19 cellular contexts compared by ENCODE assay signal in genomic region chr11:70615036-70615875, GRCh38.
"Had no signal": no experiment of that assay in that cellular context is flagged by ENCODE, and none has a peak within 500 bp of the region (broad histone marks: within the 10 kb centered on the region; RNA-seq: fewer than 3 reads in every experiment).

No MANE protein-coding gene starts in this region.

- H3K4me3 ChIP-seq: colonic mucosa, esophagus muscularis mucosa, gastroesophageal sphincter, heart left ventricle, left lung, lower lobe of right lung, mucosa of descending colon had no signal

- DNase-seq: colonic mucosa; cortex of kidney; effector CD8-positive, alpha-beta T cell; effector memory CD8-positive, alpha-beta T cell; foreskin keratinocyte; hippocampal formation; left cardiac atrium; left ventricle myocardium superior; lower lobe of right lung; mesenchymal stem cell had no signal

- H3K27ac ChIP-seq: colonic mucosa, esophagus muscularis mucosa, foreskin keratinocyte, gastroesophageal sphincter, heart left ventricle, left lung, lower lobe of right lung had no signal

- FAIRE-seq: endothelial cell of umbilical vein, frontal cortex, islet of Langerhans, keratinocyte had no signal

- H3K9me3 ChIP-seq: colonic mucosa, lower lobe of right lung had no signal

- H3K4me1 ChIP-seq: foreskin keratinocyte, left lung, lower lobe of right lung had no signal

- ATAC-seq: effector memory CD8-positive, alpha-beta T cell; foreskin keratinocyte; gastroesophageal sphincter; heart left ventricle; left cardiac atrium; left lung; left ventricle myocardium superior; lower lobe of right lung; mucosa of descending colon had no signal

- H3K36me3 ChIP-seq: colonic mucosa, esophagus muscularis mucosa, gastroesophageal sphincter, heart left ventricle, left lung, lower lobe of right lung had no signal

- H3K27me3 ChIP-seq: colonic mucosa, foreskin keratinocyte had no signal
